ENCODE assay signal across 27 cellular contexts in genomic region chr7:73799282-73800141, GRCh38. TPM values are rescaled to one million over a fixed set of nuclear protein-coding genes. Genes with fewer than 3 reads are reported as not detected.
A peak's percentile ranks its signal among the peaks of the same experiment; 100 is the strongest.
DNase-seq lines count a peak whose midpoint lies in the region; ATAC-seq and TF ChIP-seq lines count a peak whose summit lies in the region.
"Had no signal": no experiment of that assay in that cellular context is flagged by ENCODE, and none has a peak within 500 bp of the region (broad histone marks: within the 10 kb centered on the region; RNA-seq: fewer than 3 reads in every experiment).

No MANE protein-coding gene starts in this region.

- H3K9me3 Mint-ChIP-seq in endothelial cell (ENCODE audit: unreplicated experiment): no peaks in the 10 kb centered on the region
- peaks cover 19% of the 10 kb centered on the region for H3K9me3 Mint-ChIP-seq in nephron progenitor cell
- H3K9me3 Mint-ChIP-seq: natural killer cell had no signal

- H3K36me3 Mint-ChIP-seq in endothelial cell (ENCODE audit: low read depth, unreplicated experiment) (no peaks in the 10 kb centered on the region), nephron progenitor cell (ENCODE audit: low read depth) (no peaks in the 10 kb centered on the region)
- H3K36me3 Mint-ChIP-seq: CD8-positive, alpha-beta T cell; natural killer cell had no signal

- H3K4me3 ChIP-seq in brain microvascular endothelial cell (ENCODE audit: low read depth, low read length): no peak overlapping the region
- H3K4me3 ChIP-seq: cardiac muscle cell, lung, prostate gland, SK-N-MC had no signal

- TF ChIP-seq CTCF in endothelial cell (IDR thresholded peaks at IDR 0.05; ENCODE audit: unreplicated experiment): no peak
- TF ChIP-seq CTCF in nephron progenitor cell (IDR thresholded peaks at IDR 0.05): no peak
- no peak for TF ChIP-seq CTCF in brain microvascular endothelial cell (IDR thresholded peaks at IDR 0.05; ENCODE audit: low read depth, low read length, missing control alignments)

- no peaks in the 10 kb centered on the region for H3K27me3 Mint-ChIP-seq in endothelial cell (ENCODE audit: unreplicated experiment)
- no peaks in the 10 kb centered on the region for H3K27me3 Mint-ChIP-seq in nephron progenitor cell (ENCODE audit: low read depth, poor library complexity)

- in situ Hi-C loops in brain microvascular endothelial cell (cut with HindIII; ENCODE audit: low pct_ligation_motif_present, low sequenced_read_pairs): no loop called here

- no peak for ATAC-seq in GM21447 (IDR thresholded peaks at IDR 0.05; ENCODE audit: unreplicated experiment)
- ATAC-seq in GM19395 (IDR thresholded peaks at IDR 0.05; ENCODE audit: unreplicated experiment): no peak
- ATAC-seq: CD8-positive, alpha-beta T cell; natural killer cell had no signal

- peak overlapping the region; percentile 28 for H3K27ac Mint-ChIP-seq in endothelial cell (ENCODE audit: unreplicated experiment)
- peak overlapping the region; percentile 79 for H3K27ac Mint-ChIP-seq in nephron progenitor cell
- H3K27ac Mint-ChIP-seq: activated T-helper 1 cell treated with anti-CD3 and anti-CD28 coated beads, Interleukin-12 subunit alpha, Interleukin-12 subunit beta, Interleukin-2, Interleukin-4 antibody, amounts not matched to agents 30 ng/mL and 10 ng/mL and 1 ng/mL, durations not matched to agents 14 hours and 24 hours and 36 hours; CD8-positive, alpha-beta T cell; natural killer cell had no signal

- peaks cover 12% of the 10 kb centered on the region for H3K4me1 Mint-ChIP-seq in endothelial cell (ENCODE audit: unreplicated experiment)
- H3K4me1 Mint-ChIP-seq in nephron progenitor cell: peaks cover 11% of the 10 kb centered on the region
- H3K4me1 Mint-ChIP-seq: natural killer cell had no signal

- H3K27me3 ChIP-seq in brain microvascular endothelial cell (replicated peaks): no peaks in the 10 kb centered on the region
- H3K27me3 ChIP-seq: cardiac muscle cell had no signal

- DNase-seq in DMS53 (lab: John Stamatoyannopoulos, UW) (peak; percentile 75), NCI-H69 (lab: John Stamatoyannopoulos, UW) (peak; percentile 23), endothelial cell (ENCODE audit: low spot score) (no peak), nephron progenitor cell (no peak), retina (no peak), brain microvascular endothelial cell (no peak)
- DNase-seq: activated CD4-positive, CD25-positive, alpha-beta regulatory T cell treated with anti-CD3 and anti-CD28 coated beads, Interleukin-2, amount 50 U/mL, for 72 hours; CD8-positive, alpha-beta T cell; effector CD4-positive, alpha-beta T cell; HCEC 1CT; KG1; natural killer cell; NCI-H1092 treated with DMSO at 0.1 percent for 48 hours; NCI-H2081 treated with DMSO at 0.1 percent for 48 hours; NCI-H510A treated with DMSO at 0.1 percent for 48 hours; stimulated activated CD4-positive, alpha-beta T cell treated with anti-CD3 and anti-CD28 coated beads, Interleukin-12 subunit alpha, Interleukin-12 subunit beta, amount 100 ng/mL, for 4 hours; T-helper 9 cell had no signal

- H3K27ac ChIP-seq in brain microvascular endothelial cell: no peak overlapping the region
- H3K27ac ChIP-seq: cardiac muscle cell, HL-60, prostate gland, SK-N-MC had no signal

- H3K4me3 Mint-ChIP-seq in endothelial cell (ENCODE audit: unreplicated experiment) (no peak overlapping the region), nephron progenitor cell (no peak overlapping the region)
- H3K4me3 Mint-ChIP-seq: activated T-helper 1 cell treated with anti-CD3 and anti-CD28 coated beads, Interleukin-12 subunit alpha, Interleukin-12 subunit beta, Interleukin-2, Interleukin-4 antibody, amounts not matched to agents 30 ng/mL and 10 ng/mL and 1 ng/mL, durations not matched to agents 14 hours and 24 hours and 36 hours; CD8-positive, alpha-beta T cell; natural killer cell had no signal

- no peaks in the 10 kb centered on the region for H3K36me3 ChIP-seq in brain microvascular endothelial cell (replicated peaks)
- H3K36me3 ChIP-seq: cardiac muscle cell, prostate gland had no signal

RNA-seq across cellular contexts. Expression of gene CLDN3, which starts 29.4 kb away (rescaled TPM):
- 0.36 TPM for total RNA-seq in endothelial cell (ENCODE audit: unreplicated experiment)
- total RNA-seq: activated CD8-positive, alpha-beta memory T cell treated with anti-CD3 and anti-CD28 coated beads for 36 hours; activated T-helper 1 cell treated with anti-CD3 and anti-CD28 coated beads, Interleukin-12 subunit alpha, Interleukin-12 subunit beta, Interleukin-2, Interleukin-4 antibody, amounts not matched to agents 30 ng/mL and 10 ng/mL and 1 ng/mL, durations not matched to agents 14 hours and 24 hours and 36 hours; CD8-positive, alpha-beta T cell; natural killer cell; temporal lobe had no signal

RNA-seq across cellular contexts. Expression of gene CLDN4, which starts 31.3 kb away (rescaled TPM):
- 1.6 TPM for total RNA-seq in endothelial cell (ENCODE audit: unreplicated experiment)
- total RNA-seq: activated CD8-positive, alpha-beta memory T cell treated with anti-CD3 and anti-CD28 coated beads for 36 hours; activated T-helper 1 cell treated with anti-CD3 and anti-CD28 coated beads, Interleukin-12 subunit alpha, Interleukin-12 subunit beta, Interleukin-2, Interleukin-4 antibody, amounts not matched to agents 30 ng/mL and 10 ng/mL and 1 ng/mL, durations not matched to agents 14 hours and 24 hours and 36 hours; CD8-positive, alpha-beta T cell had no signal

RNA-seq across cellular contexts. Expression of gene METTL27, which starts 42.8 kb away (rescaled TPM):
- 6.1 TPM for total RNA-seq in endothelial cell (ENCODE audit: unreplicated experiment)
- total RNA-seq: CD8-positive, alpha-beta T cell had no signal

Comparison
In these comparisons a context has a peak if more than half of its experiments do, and no peak if none do; other contexts are left out.
1. DNase-seq: peak in DMS53 (single experiment) and NCI-H69 (single experiment); none in endothelial cell (single experiment), nephron progenitor cell (single experiment), retina (single experiment) and brain microvascular endothelial cell (single experiment).